ENCODE assay signal across 1 cellular context in genomic region chr22:26769663-26770062, GRCh38.
TF ChIP-seq lines count a peak whose summit lies in the region.

No MANE protein-coding gene starts in this region.

TF ChIP-seq in SK-N-SH, 30 proteins besides CTCF, POLR2A, EP300 and RAD21 (continued from another document):
- no peak for TF ChIP-seq IRF3 (IDR thresholded peaks at IDR 0.05; ENCODE audit: low read depth, low read length)
- TF ChIP-seq EZH2phosphoT487 (IDR thresholded peaks at IDR 0.05; ENCODE audit: borderline replicate concordance, low read depth), result no peak
- TF ChIP-seq GABPA (IDR thresholded peaks at IDR 0.05; ENCODE audit: low read depth), result no peak
- TF ChIP-seq TEAD4 (IDR thresholded peaks at IDR 0.05; ENCODE audit: borderline replicate concordance, insufficient read depth), result no peak
- TF ChIP-seq GATA2 (CRISPR knock-in tag; IDR thresholded peaks at IDR 0.05), result no peak
- no peak for TF ChIP-seq MAX (IDR thresholded peaks at IDR 0.05; ENCODE audit: low read depth)
- TF ChIP-seq JUND (IDR thresholded peaks at IDR 0.05), result no peak
- no peak for TF ChIP-seq NFIC (IDR thresholded peaks at IDR 0.05; ENCODE audit: borderline replicate concordance)
- no peak for TF ChIP-seq ELF1 (IDR thresholded peaks at IDR 0.05)
- no peak for TF ChIP-seq PBX3 (IDR thresholded peaks at IDR 0.05)
- TF ChIP-seq MEF2A (IDR thresholded peaks at IDR 0.05; ENCODE audit: borderline replicate concordance, low read depth), result no peak
- no peak for TF ChIP-seq CHD2 (IDR thresholded peaks at IDR 0.05; ENCODE audit: low read length, partially characterized antibody)
- TF ChIP-seq ZBTB33 (IDR thresholded peaks at IDR 0.05; ENCODE audit: borderline replicate concordance, low read depth), result no peak
- TF ChIP-seq FOXM1 (IDR thresholded peaks at IDR 0.05; ENCODE audit: low read depth), result no peak
TF ChIP-seq in SK-N-SH: peak in this region for 0.
